29 cellular contexts compared by ENCODE assay signal in genomic region chr4:153954654-153955053, GRCh38.
"Had no signal": no experiment of that assay in that cellular context is flagged by ENCODE, and none has a peak within 500 bp of the region (broad histone marks: within the 10 kb centered on the region; RNA-seq: fewer than 3 reads in every experiment).

No MANE protein-coding gene starts in this region.

- H3K36me3 Mint-ChIP-seq: immature natural killer cell; mesothelial cell of epicardium; naive B cell; natural killer cell; stimulated activated naive B cell treated with anti-CD40 and anti-IgM and Interleukin-4, amounts not matched to agents 10 μg/mL and 1 μg/mL and 100 μg/mL, for 72 hours; type B pancreatic cell had no signal

- FAIRE-seq: islet of Langerhans, kidney had no signal

- H3K27ac ChIP-seq: left lung, ovary, prostate gland, skin epidermis, stomach, testis, thyroid gland, uterus had no signal

- ATAC-seq: left colon; left lung; natural killer cell; right cardiac atrium; sciatic nerve; stimulated activated naive B cell treated with anti-CD40 and anti-IgM and Interleukin-4, amounts not matched to agents 10 μg/mL and 1 μg/mL and 100 μg/mL, for 72 hours; stimulated activated naive CD8-positive, alpha-beta T cell treated with anti-CD3 and anti-CD28 coated beads, Interleukin-15, Interleukin-2, amounts not matched to agents 100 U/mL and 50 U/mL, for 24 hours had no signal

- H3K9me3 Mint-ChIP-seq: type B pancreatic cell had no signal

- H3K27ac Mint-ChIP-seq: immature natural killer cell; mesothelial cell of epicardium; naive B cell; natural killer cell; nephron progenitor cell; stimulated activated naive B cell treated with anti-CD40 and anti-IgM and Interleukin-4, amounts not matched to agents 10 μg/mL and 1 μg/mL and 100 μg/mL, for 72 hours; type B pancreatic cell had no signal

- H3K4me1 ChIP-seq: left lung, prostate gland, stomach, testis, uterus had no signal

- H3K27me3 ChIP-seq: left lung, ovary, stomach, testis, thyroid gland, uterus had no signal

- H3K36me3 ChIP-seq: left lung, ovary, prostate gland, stomach, thyroid gland, uterus had no signal

- DNase-seq: hypothalamus; immature natural killer cell; kidney; left colon; left lung; mesendoderm; naive B cell; natural killer cell; nephron progenitor cell; ovary; retina; right cardiac atrium; stimulated activated CD4-positive, alpha-beta T cell treated with anti-CD3 and anti-CD28 coated beads, Interleukin-12 subunit alpha, Interleukin-12 subunit beta, amount 100 ng/mL, for 4 hours; stimulated activated CD4-positive, alpha-beta T cell treated with anti-CD3 and anti-CD28 coated beads, Interleukin-15, amount 100 ng/mL, for 24 hours; stimulated activated CD4-positive, alpha-beta T cell treated with anti-CD3 and anti-CD28 coated beads, Interleukin-2, amount 100 ng/mL, for 24 hours; stimulated activated CD4-positive, alpha-beta T cell treated with anti-CD3 and anti-CD28 coated beads, Interleukin-4, amount 100 ng/mL, for 1 hour; stimulated activated naive B cell treated with anti-CD40 and anti-IgM and Interleukin-4, amounts not matched to agents 10 μg/mL and 1 μg/mL and 100 μg/mL, for 72 hours; stimulated activated naive CD8-positive, alpha-beta T cell treated with anti-CD3 and anti-CD28 coated beads, Interleukin-15, Interleukin-2, amounts not matched to agents 100 U/mL and 50 U/mL, for 24 hours; stomach; testis; thyroid gland; uterus had no signal

- H3K9me3 ChIP-seq: left lung, ovary, prostate gland, testis, thyroid gland, uterus had no signal

- H3K4me1 Mint-ChIP-seq: mesothelial cell of epicardium; stimulated activated naive B cell treated with anti-CD40 and anti-IgM and Interleukin-4, amounts not matched to agents 10 μg/mL and 1 μg/mL and 100 μg/mL, for 72 hours had no signal

- H3K4me3 Mint-ChIP-seq: immature natural killer cell; mesothelial cell of epicardium; naive B cell; natural killer cell; nephron progenitor cell; stimulated activated naive B cell treated with anti-CD40 and anti-IgM and Interleukin-4, amounts not matched to agents 10 μg/mL and 1 μg/mL and 100 μg/mL, for 72 hours; type B pancreatic cell had no signal

- H3K27me3 Mint-ChIP-seq: type B pancreatic cell had no signal

- H3K4me3 ChIP-seq: left lung, lung, ovary, prostate gland, skin epidermis, stomach, testis, thyroid gland, uterus had no signal
